Comparison of ENCODE assay signal across 1 cellular context in genomic region chr3:39061228-39061627, GRCh38. TPM values are rescaled to one million over a fixed set of nuclear protein-coding genes. Genes with fewer than 3 reads are reported as not detected.
"Had no signal": no experiment of that assay in that cellular context is flagged by ENCODE, and none has a peak within 500 bp of the region (broad histone marks: within the 10 kb centered on the region; RNA-seq: fewer than 3 reads in every experiment).

No MANE protein-coding gene starts in this region.

RNA-seq across cellular contexts. Expression of gene SCN11A, which starts 9.5 kb away (rescaled TPM):
- total RNA-seq: vagina had no signal
